Comparison of ENCODE assay signal across 13 cellular contexts in the genomic region with DNA sequence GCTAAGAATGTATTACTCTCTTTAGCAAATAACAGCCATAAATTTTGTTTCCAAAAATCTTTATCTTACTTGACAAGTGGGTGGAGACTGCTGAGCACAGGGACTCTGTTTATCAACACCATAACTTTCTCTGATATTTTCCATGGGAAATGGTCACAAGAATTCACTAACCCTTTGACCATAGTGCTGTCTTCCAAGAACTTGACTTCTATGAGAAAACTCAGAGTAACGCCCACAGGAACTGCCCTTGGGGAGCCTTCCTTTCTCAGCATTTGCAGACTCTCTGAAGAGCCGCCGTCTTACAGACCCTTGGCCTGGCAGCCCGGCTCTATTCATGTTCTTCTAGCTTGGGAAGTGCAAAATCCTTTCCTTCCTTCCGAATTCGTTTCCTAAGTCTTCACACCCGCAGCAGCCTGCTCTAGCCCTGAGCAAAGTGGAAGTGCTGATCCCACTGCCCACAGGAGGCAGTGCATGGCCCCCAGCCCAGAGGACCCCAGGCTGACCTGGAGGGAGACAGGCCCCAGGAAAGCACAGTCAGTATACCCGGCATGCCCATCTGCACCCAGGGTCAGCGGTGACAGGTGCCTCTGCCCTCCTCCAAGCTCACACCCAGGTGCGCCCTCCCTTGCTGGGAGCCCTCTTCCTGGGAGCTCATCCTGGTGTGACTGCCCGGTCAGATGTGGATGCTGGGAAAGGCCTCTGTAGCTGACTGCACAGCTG. TPM values are rescaled to one million over a fixed set of nuclear protein-coding genes. Genes with fewer than 3 reads are reported as not detected.
DNase-seq lines count a peak whose midpoint lies in the region; ATAC-seq, FAIRE-seq and TF ChIP-seq lines count a peak whose summit lies in the region.
"Had no signal": no experiment of that assay in that cellular context is flagged by ENCODE, and none has a peak within 500 bp of the region (broad histone marks: within the 10 kb centered on the region; RNA-seq: fewer than 3 reads in every experiment).

No MANE protein-coding gene starts in this region.

- H3K9me3 ChIP-seq in A549 (0 out of 3 replicates have a peak, but pooled peaks cover 5% of the 10 kb centered on the region), NT2/D1 (ENCODE audit: insufficient read depth, low read length) (no peaks in the 10 kb centered on the region)
- H3K9me3 ChIP-seq: upper lobe of right lung had no signal

- no peaks in the 10 kb centered on the region for H3K27me3 ChIP-seq in NT2/D1 (ENCODE audit: insufficient read depth, insufficient read length)
- H3K27me3 ChIP-seq: upper lobe of right lung had no signal

- no peak overlapping the region for H3K27ac ChIP-seq in A549
- H3K27ac ChIP-seq: upper lobe of right lung had no signal

- H3K4me3 ChIP-seq in A549 (no peak overlapping the region), NT2/D1 (ENCODE audit: insufficient read length, low read depth) (no peak overlapping the region)
- H3K4me3 ChIP-seq: upper lobe of right lung had no signal

- TF ChIP-seq CTCF in A549 (IDR thresholded peaks at IDR 0.05) (no peak), osteocyte (IDR thresholded peaks at IDR 0.05) (no peak)

- H3K4me2 ChIP-seq in A549: no peak overlapping the region

- WGBS in A549 (ENCODE audit: missing lambda C conversion rate): 88% methylated on average over 7 of the region's 11 CpGs

- intact Hi-C loops in activated CD4-positive, alpha-beta T cell treated with anti-CD3 and anti-CD28 coated beads for 36 hours (cut with DNase I, micrococcal nuclease): no loop called here

- H3K36me3 Mint-ChIP-seq in osteocyte (ENCODE audit: unreplicated experiment): no peaks in the 10 kb centered on the region
- no peaks in the 10 kb centered on the region for H3K36me3 Mint-ChIP-seq in activated CD4-positive, alpha-beta T cell treated with anti-CD3 and anti-CD28 coated beads for 36 hours (ENCODE audit: low read depth)

- ATAC-seq in A549: peak in 1 of 2 experiments; percentile 16; a peak in 1 of 6 replicates
- no peak for ATAC-seq in activated CD4-positive, alpha-beta T cell treated with anti-CD3 and anti-CD28 coated beads for 36 hours
- no peak for ATAC-seq in GM21528 (IDR thresholded peaks at IDR 0.05; ENCODE audit: low FRiP score, unreplicated experiment)
- ATAC-seq: PC-3 had no signal

- H3K4me1 Mint-ChIP-seq in osteocyte (ENCODE audit: unreplicated experiment): peaks cover 12% of the 10 kb centered on the region
- peaks cover 7% of the 10 kb centered on the region for H3K4me1 Mint-ChIP-seq in activated CD4-positive, alpha-beta T cell treated with anti-CD3 and anti-CD28 coated beads for 36 hours

- no peak overlapping the region for H3K4me3 Mint-ChIP-seq in osteocyte (ENCODE audit: unreplicated experiment)
- H3K4me3 Mint-ChIP-seq in activated CD4-positive, alpha-beta T cell treated with anti-CD3 and anti-CD28 coated beads for 36 hours: no peak overlapping the region

- no peak overlapping the region for H3K27ac Mint-ChIP-seq in osteocyte (ENCODE audit: unreplicated experiment)
- H3K27ac Mint-ChIP-seq in activated CD4-positive, alpha-beta T cell treated with anti-CD3 and anti-CD28 coated beads for 36 hours: no peak overlapping the region
- H3K27ac Mint-ChIP-seq: activated T-cell treated with anti-CD3 and anti-CD28 coated beads, Interleukin-2, amount 50 U/mL, for 72 hours had no signal

- FAIRE-seq in A549 (lab: Jason Lieb, UNC): no peak

- H3K4me1 ChIP-seq in A549 (peaks cover 4% of the 10 kb centered on the region; the same call in 1 of the 3 replicates), NT2/D1 (ENCODE audit: insufficient read depth, insufficient read length) (peaks cover 13% of the 10 kb centered on the region)

- DNase-seq in A549 (ENCODE audit: low read depth in 1 of 2, low spot score in 1 of 2): no peak
- no peak for DNase-seq in NT2/D1 (ENCODE audit: low read depth, low spot score)
- DNase-seq in fibroblast of peridontal ligament (ENCODE audit: extremely low read depth): peak; percentile 44
- DNase-seq in osteocyte (ENCODE audit: extremely low spot score, unreplicated experiment): peak; percentile 73
- no peak for DNase-seq in HuH-7.5 (ENCODE audit: low spot score)
- DNase-seq in activated CD4-positive, alpha-beta T cell treated with anti-CD3 and anti-CD28 coated beads for 36 hours: no peak
- no peak for DNase-seq in DMS53 (lab: John Stamatoyannopoulos, UW)
- DNase-seq: activated T-cell treated with anti-CD3 and anti-CD28 coated beads, Interleukin-2, amount 50 U/mL, for 72 hours; AML-193; PC-3; stimulated activated CD4-positive, alpha-beta T cell treated with anti-CD3 and anti-CD28 coated beads, Interleukin-4, amount 100 ng/mL, for 4 hours; upper lobe of right lung had no signal

- no peak for TF ChIP-seq RAD21 in A549 (conservative IDR thresholded peaks at IDR 0.05 in 1 of 2, IDR thresholded peaks at IDR 0.05 in 1 of 2)

- 0 out of 2 replicates have a peak, but pooled peaks have one; percentile 18 for TF ChIP-seq POLR2A in A549 (IDR thresholded peaks at IDR 0.05; ENCODE audit: low read length)

- H3K27me3 Mint-ChIP-seq in osteocyte (ENCODE audit: unreplicated experiment): no peaks in the 10 kb centered on the region
- peaks cover 22% of the 10 kb centered on the region for H3K27me3 Mint-ChIP-seq in activated CD4-positive, alpha-beta T cell treated with anti-CD3 and anti-CD28 coated beads for 36 hours

- TF ChIP-seq EP300 in A549 (IDR thresholded peaks at IDR 0.05): no peak

- H3K9me3 Mint-ChIP-seq in osteocyte (ENCODE audit: unreplicated experiment): no peaks in the 10 kb centered on the region
- peaks cover 4% of the 10 kb centered on the region for H3K9me3 Mint-ChIP-seq in activated CD4-positive, alpha-beta T cell treated with anti-CD3 and anti-CD28 coated beads for 36 hours (ENCODE audit: low read depth)

- POLR2A ChIA-PET in A549 (lab: Yijun Ruan, JAX): no interaction called here
- POLR2A ChIA-PET in activated CD4-positive, alpha-beta T cell treated with anti-CD3 and anti-CD28 coated beads for 36 hours (lab: Charles Lee): no interaction called here

- CTCF ChIA-PET in A549 (lab: Yijun Ruan, JAX): interaction anchor here (0.8 to 1.5 kb wide), 2 partner anchors 16 to 33 kb away, joined by 3 read pairs; no protein-coding TSS in a partner anchor
- CTCF ChIA-PET in activated CD4-positive, alpha-beta T cell treated with anti-CD3 and anti-CD28 coated beads for 36 hours (lab: Charles Lee): no interaction called here

- H3K9ac ChIP-seq in NT2/D1 (ENCODE audit: insufficient read length, low read depth): peak overlapping the region; percentile 34

- peaks cover 37% of the 10 kb centered on the region for H3K36me3 ChIP-seq in NT2/D1 (ENCODE audit: insufficient read depth, insufficient read length, low read length)
- H3K36me3 ChIP-seq: upper lobe of right lung had no signal

TF ChIP-seq in A549, 52 proteins besides CTCF, POLR2A, EP300 and RAD21:
- TF ChIP-seq MAFK (IDR thresholded peaks at IDR 0.05; ENCODE audit: partially characterized antibody): no peak

RNA-seq across cellular contexts. Expression of gene GAS6, which starts 10.2 kb away (rescaled TPM):
- polyA plus RNA-seq in A549 (2011; rRNA removed) (3.5 and 4.3 TPM in 2 replicates), A549 (2017; fragmentation: RNase III; extraction: RNeasy Plus Mini Kit Qiagen cat#74134 plus additional on column Dnase treatment) (4.8 to 6.5 TPM (median 5.7 TPM) in 3 replicates)
- 8.8 and 12.2 TPM in 2 replicates for polyA plus RNA-seq in A549 (2012; cell fraction: cytosol; rRNA removed)
- 24.3 and 27.0 TPM in 2 replicates for polyA plus RNA-seq in A549 (2012; cell fraction: nucleus; rRNA removed)
- 1.7 and 2.0 TPM in 2 replicates for polyA minus RNA-seq in A549 (2011; rRNA and poly(A)+ RNA removed)
- 14.8 and 15.0 TPM in 2 replicates for total RNA-seq in osteocyte
- under 1 TPM; 0.54 to 0.73 TPM for total RNA-seq in activated CD4-positive, alpha-beta T cell treated with anti-CD3 and anti-CD28 coated beads for 36 hours

Comparison
In these comparisons a context has a peak if more than half of its experiments do, and no peak if none do; other contexts are left out.
1. DNase-seq: peak in fibroblast of peridontal ligament (single experiment) and osteocyte (single experiment); none in A549 (0 of 2), NT2/D1 (single experiment), HuH-7.5 (single experiment), activated CD4-positive, alpha-beta T cell treated with anti-CD3 and anti-CD28 coated beads for 36 hours (single experiment) and DMS53 (single experiment).